7 cellular contexts compared by ENCODE assay signal in the genomic region with DNA sequence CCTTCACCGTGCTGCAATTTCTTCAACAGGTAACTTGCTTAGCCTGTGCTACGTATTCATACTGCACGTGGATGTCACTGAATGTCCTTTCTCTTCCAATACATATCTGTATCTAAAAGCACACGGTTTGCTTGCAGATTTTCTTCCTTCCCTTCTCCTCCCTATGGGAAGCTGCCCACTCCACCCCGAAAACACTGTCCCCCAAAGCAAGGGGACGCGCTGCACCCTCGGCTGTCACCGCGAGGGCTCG. TPM values are rescaled to one million over a fixed set of nuclear protein-coding genes. Genes with fewer than 3 reads are reported as not detected.
DNase-seq lines count a peak whose midpoint lies in the region; ATAC-seq and TF ChIP-seq lines count a peak whose summit lies in the region.

No MANE protein-coding gene starts in this region.

- peaks cover 1% of the 10 kb centered on the region for H3K27me3 Mint-ChIP-seq in T-helper 1 cell treated with Interleukin-12 subunit alpha and Interleukin-12 subunit beta and Interleukin-4 antibody, amounts not matched to agents 30 μg/mL and 1 μg/mL, for 36 hours (ENCODE audit: low read depth)

- H3K4me1 Mint-ChIP-seq in T-helper 1 cell treated with Interleukin-12 subunit alpha and Interleukin-12 subunit beta and Interleukin-4 antibody, amounts not matched to agents 30 μg/mL and 1 μg/mL, for 36 hours (ENCODE audit: low read depth): peaks cover 17% of the 10 kb centered on the region

- TF ChIP-seq CTCF in GM12875 (IDR thresholded peaks at IDR 0.05; ENCODE audit: borderline replicate concordance, insufficient read depth, low read depth, low read length): peak; percentile 29; the same call in 1 of the 2 replicates
- TF ChIP-seq CTCF in foreskin keratinocyte (conservative IDR thresholded peaks at IDR 0.05): no peak
- no peak for TF ChIP-seq CTCF in psoas muscle (IDR thresholded peaks at IDR 0.05)

- intact Hi-C loops in psoas muscle (cut with DNase I): no loop called here

- H3K27me3 ChIP-seq in foreskin keratinocyte: no peaks in the 10 kb centered on the region
- no peaks in the 10 kb centered on the region for H3K27me3 ChIP-seq in psoas muscle (ENCODE audit: insufficient read depth in 3 of 3, low read length in 2 of 3)

- H3K27ac Mint-ChIP-seq in T-helper 1 cell treated with Interleukin-12 subunit alpha and Interleukin-12 subunit beta and Interleukin-4 antibody, amounts not matched to agents 30 μg/mL and 1 μg/mL, for 36 hours: peak overlapping the region; percentile 67

- 0 to 1% (median 1%) methylated on average over 11 of the region's 11 CpGs for WGBS in psoas muscle, 3 donors

- ATAC-seq in GM21723 (IDR thresholded peaks at IDR 0.05; ENCODE audit: unreplicated experiment) (peak; percentile 25), foreskin keratinocyte (peak; percentile 14), psoas muscle (peak; percentile 9 to 36 (median 18))

- H3K4me3 ChIP-seq in GM12875 (ENCODE audit: low read depth, low read length) (peak overlapping the region; percentile 80), psoas muscle (peak overlapping the region; percentile 95)
- H3K4me3 ChIP-seq in Jurkat, Clone E6-1 (ENCODE audit: low read length): peak overlapping the region; percentile 64

- DNase-seq in Jurkat, Clone E6-1 (ENCODE audit: low read depth, low spot score): peak; percentile 52
- peak; percentile 17 to 34 for DNase-seq in foreskin keratinocyte
- no peak for DNase-seq in psoas muscle
- DNase-seq in KG1 (lab: John Stamatoyannopoulos, UW): no peak

- H3K4me1 ChIP-seq in foreskin keratinocyte: peaks cover 4% of the 10 kb centered on the region
- peaks cover 13% of the 10 kb centered on the region for H3K4me1 ChIP-seq in psoas muscle

- H3K4me3 Mint-ChIP-seq in T-helper 1 cell treated with Interleukin-12 subunit alpha and Interleukin-12 subunit beta and Interleukin-4 antibody, amounts not matched to agents 30 μg/mL and 1 μg/mL, for 36 hours: peak overlapping the region; percentile 90

- H3K36me3 ChIP-seq in psoas muscle (ENCODE audit: insufficient read depth in 1 of 2, low read depth in 1 of 2): no peaks in the 10 kb centered on the region

- peak overlapping the region; percentile 22 for H3K27ac ChIP-seq in foreskin keratinocyte
- H3K27ac ChIP-seq in psoas muscle: peak overlapping the region; percentile 97

- no peaks in the 10 kb centered on the region for H3K9me3 ChIP-seq in psoas muscle

- peaks cover 7% of the 10 kb centered on the region for H3K36me3 Mint-ChIP-seq in T-helper 1 cell treated with Interleukin-12 subunit alpha and Interleukin-12 subunit beta and Interleukin-4 antibody, amounts not matched to agents 30 μg/mL and 1 μg/mL, for 36 hours (ENCODE audit: low read depth)

- H3K9me3 Mint-ChIP-seq in T-helper 1 cell treated with Interleukin-12 subunit alpha and Interleukin-12 subunit beta and Interleukin-4 antibody, amounts not matched to agents 30 μg/mL and 1 μg/mL, for 36 hours: no peaks in the 10 kb centered on the region

RNA-seq across cellular contexts. Expression of a gene that starts 0.7 kb away (rescaled TPM):
- polyA plus RNA-seq in Jurkat, Clone E6-1 (2012; ENCODE audit: insufficient read depth, insufficient read length): 6.9 TPM
- 11.7 and 12.0 TPM in 2 replicates for total RNA-seq in foreskin keratinocyte
- polyA plus RNA-seq in foreskin keratinocyte: 4.4 and 4.6 TPM in 2 replicates
- 10 to 100 TPM; 42.7 to 66.7 (median 47.3) TPM for total RNA-seq in psoas muscle
- 10 to 100 TPM in 2 of 3 donors, 1 to 10 TPM in 1; 9.3 to 38.8 (median 16.8) TPM for polyA plus RNA-seq in psoas muscle

Comparison
In these comparisons a context has a peak if more than half of its experiments do, and no peak if none do; other contexts are left out.
1. DNase-seq: peak in Jurkat, Clone E6-1 (single experiment) and foreskin keratinocyte (2 of 2); none in psoas muscle (0 of 2) and KG1 (single experiment).
2. Peak in every context shown above with its lines, with median percentiles within 50 percentile points of each other: H3K4me3 ChIP-seq and ATAC-seq.